Comparison of ENCODE assay signal across 11 cellular contexts in genomic region chr4:26878729-26879415, GRCh38. TPM values are rescaled to one million over a fixed set of nuclear protein-coding genes. Genes with fewer than 3 reads are reported as not detected.
DNase-seq lines count a peak whose midpoint lies in the region; ATAC-seq and TF ChIP-seq lines count a peak whose summit lies in the region.
"Had no signal": no experiment of that assay in that cellular context is flagged by ENCODE, and none has a peak within 500 bp of the region (broad histone marks: within the 10 kb centered on the region; RNA-seq: fewer than 3 reads in every experiment).

No MANE protein-coding gene starts in this region.

- no peak overlapping the region for H2BK5ac ChIP-seq in H9 (ENCODE audit: insufficient read length, low read length)

- ATAC-seq in GM21360 (IDR thresholded peaks at IDR 0.05; ENCODE audit: unreplicated experiment), result no peak
- no peak for ATAC-seq in GM19351 (IDR thresholded peaks at IDR 0.05; ENCODE audit: unreplicated experiment)

- H2AK5ac ChIP-seq in H9 (ENCODE audit: insufficient read length, low read length), result no peak overlapping the region

- H3K9me3 Mint-ChIP-seq in CD14-positive monocyte (peaks cover 0 to 6% (median 2%) of the 10 kb centered on the region in 7 donors), H9 (peaks cover 0 to 6% of the 10 kb centered on the region in 2 experiments; a peak in 3 of 5 replicates)

- no peak overlapping the region for H3K14ac ChIP-seq in H9 (ENCODE audit: insufficient read depth, low read length)

- H4K8ac ChIP-seq in H9 (replicated peaks; ENCODE audit: insufficient read length, low read depth, low read length), result no peak overlapping the region

- no peaks in the 10 kb centered on the region for H3K79me1 ChIP-seq in H9 (ENCODE audit: insufficient read depth, low read depth, low read length, poor library complexity, severe bottlenecking)

- no peaks in the 10 kb centered on the region for H3K9me3 ChIP-seq in MM.1S (replicated peaks; ENCODE audit: insufficient read depth, low read length)
- no peaks in the 10 kb centered on the region for H3K9me3 ChIP-seq in adipocyte (ENCODE audit: control insufficient read depth, low read length)
- no peaks in the 10 kb centered on the region for H3K9me3 ChIP-seq in liver (ENCODE audit: control insufficient read depth in 4 of 4, low read length in 3 of 4)
- H3K9me3 ChIP-seq in MG63, result no peaks in the 10 kb centered on the region
- no peaks in the 10 kb centered on the region for H3K9me3 ChIP-seq in H9 (ENCODE audit: control insufficient read depth, low read depth, low read length)
- H3K9me3 ChIP-seq: tibial nerve had no signal

- no peak overlapping the region for H4K91ac ChIP-seq in H9 (ENCODE audit: insufficient read length, low read depth, low read length)

- no peak overlapping the region for H3K56ac ChIP-seq in H9 (ENCODE audit: insufficient read length, low read depth, low read length)

- H3K4me2 ChIP-seq in MM.1S (ENCODE audit: low read depth, low read length), result 0 out of 2 replicates have a peak overlapping the region, but pooled peaks have one; percentile 6
- no peak overlapping the region for H3K4me2 ChIP-seq in H9 (ENCODE audit: insufficient read depth, insufficient read length, low read length)

- H3K27me3 ChIP-seq in MM.1S (replicated peaks; ENCODE audit: insufficient read depth, low read length), result no peaks in the 10 kb centered on the region
- H3K27me3 ChIP-seq in adipocyte (replicated peaks; ENCODE audit: control insufficient read depth, insufficient read depth, low read length), result no peaks in the 10 kb centered on the region
- no peaks in the 10 kb centered on the region for H3K27me3 ChIP-seq in liver (ENCODE audit: control insufficient read depth in 4 of 4, insufficient read depth in 4 of 4, low read length in 3 of 4)
- no peaks in the 10 kb centered on the region for H3K27me3 ChIP-seq in MG63
- no peaks in the 10 kb centered on the region for H3K27me3 ChIP-seq in H9 (ENCODE audit: insufficient read depth, low read length)
- H3K27me3 ChIP-seq: cardiac muscle cell, tibial nerve had no signal

- H3K36me3 ChIP-seq in MM.1S (replicated peaks; ENCODE audit: insufficient read depth, low read length) (no peaks in the 10 kb centered on the region), adipocyte (ENCODE audit: control insufficient read depth, insufficient read depth, low read length, severe bottlenecking) (no peaks in the 10 kb centered on the region), liver (ENCODE audit: control insufficient read depth in 4 of 4, insufficient read depth in 3 of 4, low read depth in 1 of 4, low read length in 3 of 4) (peaks cover 0 to 2% (median 0%) of the 10 kb centered on the region in 4 donors), MG63 (no peaks in the 10 kb centered on the region)
- H3K36me3 ChIP-seq: cardiac muscle cell, tibial nerve had no signal

- H3K4me3 Mint-ChIP-seq in CD14-positive monocyte (no peak overlapping the region), H9 (no peak overlapping the region)

- H3K4me1 Mint-ChIP-seq in CD14-positive monocyte (peaks cover 22% of the 10 kb centered on the region), H9 (peaks cover 0 to 4% of the 10 kb centered on the region in 2 experiments; a peak in 1 of 4 replicates)

- H3K36me3 Mint-ChIP-seq in CD14-positive monocyte, result peaks cover 9 to 13% of the 10 kb centered on the region in 2 donors
- peaks cover 0 to 9% (median 5%) of the 10 kb centered on the region in 3 experiments; a peak in 3 of 7 replicates for H3K36me3 Mint-ChIP-seq in H9 (ENCODE audit: insufficient read depth in 1 of 3, low read depth in 3 of 3)

- H3K27me3 Mint-ChIP-seq in CD14-positive monocyte (ENCODE audit: low read depth in 3 of 3), result peaks cover 0 to 5% (median 0%) of the 10 kb centered on the region in 3 donors
- H3K27me3 Mint-ChIP-seq in H9 (ENCODE audit: low read depth), result no peaks in the 10 kb centered on the region

- 61% methylated on average over 6 of the region's 6 CpGs for WGBS in liver
- no CpG with 5 or more reads among the region's 6 CpGs for WGBS in H9 (ENCODE audit: extremely low coverage, insufficient read length, low lambda C conversion rate)

- intact Hi-C loops in CD14-positive monocyte (cut with micrococcal nuclease), result no loop called here

- H2BK120ac ChIP-seq in H9 (ENCODE audit: low read depth, low read length, poor library complexity, severe bottlenecking), result no peak overlapping the region

- no peak overlapping the region for H2AFZ ChIP-seq in MM.1S (ENCODE audit: low read length)
- no peak overlapping the region for H2AFZ ChIP-seq in H9 (ENCODE audit: low read length)

- H3K4ac ChIP-seq in H9 (ENCODE audit: low read depth, low read length), result no peak overlapping the region

- no peak overlapping the region for H2BK20ac ChIP-seq in H9 (ENCODE audit: low read depth, low read length, poor library complexity, severe bottlenecking)

- no peak for TF ChIP-seq CTCF in CD14-positive monocyte (IDR thresholded peaks at IDR 0.05)
- no peak for TF ChIP-seq CTCF in MM.1S (IDR thresholded peaks at IDR 0.05; ENCODE audit: low read length)
- no peak for TF ChIP-seq CTCF in liver (IDR thresholded peaks at IDR 0.05; ENCODE audit: low read depth, low read length, missing input control)
- no peak for TF ChIP-seq CTCF in H9 (conservative IDR thresholded peaks at IDR 0.05)

- H3T11ph ChIP-seq in H9 (ENCODE audit: low read length), result no peak overlapping the region

- no peak for DNase-seq in CD14-positive monocyte (ENCODE audit: low spot score)
- DNase-seq in MM.1S, result no peak
- DNase-seq in adipocyte (ENCODE audit: low read depth), result peak; percentile 24
- no peak for DNase-seq in MG63
- no peak for DNase-seq in H9
- DNase-seq: NCI-H1436 had no signal

- H3K4me3 ChIP-seq in MM.1S (ENCODE audit: low read length) (no peak overlapping the region), adipocyte (ENCODE audit: low read length) (no peak overlapping the region), liver (ENCODE audit: low read depth in 1 of 3, low read length in 3 of 3) (peak overlapping the region in 1 of 3 donors; percentile 9), MG63 (no peak overlapping the region)
- H3K4me3 ChIP-seq: cardiac muscle cell, tibial nerve had no signal

- peaks cover 11% of the 10 kb centered on the region for H3K4me1 ChIP-seq in MM.1S (ENCODE audit: low read length)
- H3K4me1 ChIP-seq in adipocyte (ENCODE audit: control insufficient read depth, insufficient read depth, low read length), result no peaks in the 10 kb centered on the region
- no peaks in the 10 kb centered on the region for H3K4me1 ChIP-seq in liver (ENCODE audit: control insufficient read depth in 4 of 4, insufficient read depth in 4 of 4, low read length in 3 of 4)
- no peaks in the 10 kb centered on the region for H3K4me1 ChIP-seq in H9 (ENCODE audit: insufficient read depth, low read length)

- H3F3A ChIP-seq in MM.1S (ENCODE audit: insufficient read depth, low read length), result no peaks in the 10 kb centered on the region

- no peak for TF ChIP-seq RAD21 in liver (IDR thresholded peaks at IDR 0.05)

- H3K27ac Mint-ChIP-seq in CD14-positive monocyte (peak overlapping the region in 4 of 7 donors; percentile 4 to 68 (median 37)), H9 (peak overlapping the region in 1 of 3 experiments; percentile 81; a peak in 2 of 7 replicates)

- no peaks in the 10 kb centered on the region for H3K23me2 ChIP-seq in H9 (ENCODE audit: insufficient read length, low read depth, low read length, poor library complexity, severe bottlenecking)

- no peak overlapping the region for H3K18ac ChIP-seq in H9 (ENCODE audit: insufficient read length, low read depth, low read length)

- H3K27ac ChIP-seq in MM.1S (ENCODE audit: low read length) (no peak overlapping the region), liver (ENCODE audit: low read depth in 1 of 2, low read length in 2 of 2) (peak overlapping the region; percentile 48 to 59), H9 (ENCODE audit: insufficient read length, low read depth, low read length) (no peak overlapping the region)
- H3K27ac ChIP-seq: cardiac muscle cell, tibial nerve had no signal

- no peak overlapping the region for H2BK15ac ChIP-seq in H9 (ENCODE audit: low read depth, low read length)

- H4K5ac ChIP-seq in H9 (ENCODE audit: insufficient read length, low read depth, low read length), result no peak overlapping the region

- H3K9ac ChIP-seq in MM.1S (ENCODE audit: low read length) (no peak overlapping the region), adipocyte (ENCODE audit: low read length) (no peak overlapping the region), liver (ENCODE audit: low read depth in 1 of 2, low read length in 2 of 2) (no peak overlapping the region), H9 (ENCODE audit: extremely low read depth, insufficient read length, low read length) (no peak overlapping the region)

- H3K23ac ChIP-seq in H9 (ENCODE audit: insufficient read length, low read depth, low read length), result no peak overlapping the region

- peaks cover 48% of the 10 kb centered on the region for H3K79me2 ChIP-seq in MM.1S (ENCODE audit: low read length)
- H3K79me2 ChIP-seq in H9 (ENCODE audit: insufficient read depth, low read length), result no peaks in the 10 kb centered on the region; the same call in 1 of the 2 replicates

- no peak overlapping the region for H2BK12ac ChIP-seq in H9 (ENCODE audit: insufficient read length, low read depth, low read length)

- no peaks in the 10 kb centered on the region for H3K9me2 ChIP-seq in MM.1S (replicated peaks; ENCODE audit: insufficient read depth, low read length)

- H4K20me1 ChIP-seq in MM.1S (ENCODE audit: insufficient read depth, low read length) (no peaks in the 10 kb centered on the region), H9 (ENCODE audit: control insufficient read depth, insufficient read depth, insufficient read length) (no peaks in the 10 kb centered on the region)

TF ChIP-seq in liver, 16 proteins besides CTCF, POLR2A, EP300 and RAD21:
- TF ChIP-seq YY1 (IDR thresholded peaks at IDR 0.05), result peak; percentile 14
- TF ChIP-seq GABPA (IDR thresholded peaks at IDR 0.05 in 1 of 2, conservative IDR thresholded peaks at IDR 0.05 in 1 of 2), result no peak

RNA-seq across cellular contexts. Expression of gene STIM2, which starts 18.2 kb away (rescaled TPM):
- polyA plus RNA-seq in CD14-positive monocyte (1 to 10 TPM; 8.6 to 8.8 TPM), liver (1 to 10 TPM; 6.6 to 7.2 TPM)
- total RNA-seq in liver (10 to 100 TPM in 1 of 2 donors, 1 to 10 TPM in 1; 5.4 to 11.1 TPM), H9 (2021) (25.8 and 26.2 TPM in 2 replicates)
- total RNA-seq in MG63 (2014; rRNA removed; shearing (Covaris generic); ENCODE audit: low replicate concordance), result 15.7 and 19.7 TPM in 2 replicates

Comparison
In these comparisons a context has a peak if more than half of its experiments do, and no peak if none do; other contexts are left out.
1. H3K27ac ChIP-seq: peak in liver (2 of 2); none in MM.1S (single experiment) and H9 (single experiment).